Comparison of ENCODE assay signal across 1 cellular context in the genomic region with DNA sequence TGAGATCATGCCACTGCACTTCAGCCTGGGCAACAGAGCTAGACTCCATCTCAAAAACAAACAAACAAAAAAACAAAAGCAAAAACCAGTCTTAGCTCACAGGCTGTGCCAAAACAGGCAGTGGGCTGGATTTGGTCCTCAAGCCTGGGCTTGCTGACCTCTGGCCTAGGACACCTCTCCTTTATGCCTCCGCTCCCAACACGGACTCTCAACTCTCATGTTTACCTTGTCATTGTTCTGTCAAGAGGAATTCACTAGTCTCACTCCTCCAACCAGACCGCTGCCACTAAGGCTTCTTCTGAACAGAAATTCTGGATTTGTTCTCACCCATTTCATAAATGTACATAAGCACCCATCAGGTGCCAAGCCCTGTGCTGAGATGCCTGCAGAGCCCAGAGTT.
TF ChIP-seq lines count a peak whose summit lies in the region.

No MANE protein-coding gene starts in this region.

TF ChIP-seq in HepG2, 621 proteins besides CTCF, POLR2A, EP300 and RAD21 (continued from another document and continues in another):
- TF ChIP-seq, protein P1, sequence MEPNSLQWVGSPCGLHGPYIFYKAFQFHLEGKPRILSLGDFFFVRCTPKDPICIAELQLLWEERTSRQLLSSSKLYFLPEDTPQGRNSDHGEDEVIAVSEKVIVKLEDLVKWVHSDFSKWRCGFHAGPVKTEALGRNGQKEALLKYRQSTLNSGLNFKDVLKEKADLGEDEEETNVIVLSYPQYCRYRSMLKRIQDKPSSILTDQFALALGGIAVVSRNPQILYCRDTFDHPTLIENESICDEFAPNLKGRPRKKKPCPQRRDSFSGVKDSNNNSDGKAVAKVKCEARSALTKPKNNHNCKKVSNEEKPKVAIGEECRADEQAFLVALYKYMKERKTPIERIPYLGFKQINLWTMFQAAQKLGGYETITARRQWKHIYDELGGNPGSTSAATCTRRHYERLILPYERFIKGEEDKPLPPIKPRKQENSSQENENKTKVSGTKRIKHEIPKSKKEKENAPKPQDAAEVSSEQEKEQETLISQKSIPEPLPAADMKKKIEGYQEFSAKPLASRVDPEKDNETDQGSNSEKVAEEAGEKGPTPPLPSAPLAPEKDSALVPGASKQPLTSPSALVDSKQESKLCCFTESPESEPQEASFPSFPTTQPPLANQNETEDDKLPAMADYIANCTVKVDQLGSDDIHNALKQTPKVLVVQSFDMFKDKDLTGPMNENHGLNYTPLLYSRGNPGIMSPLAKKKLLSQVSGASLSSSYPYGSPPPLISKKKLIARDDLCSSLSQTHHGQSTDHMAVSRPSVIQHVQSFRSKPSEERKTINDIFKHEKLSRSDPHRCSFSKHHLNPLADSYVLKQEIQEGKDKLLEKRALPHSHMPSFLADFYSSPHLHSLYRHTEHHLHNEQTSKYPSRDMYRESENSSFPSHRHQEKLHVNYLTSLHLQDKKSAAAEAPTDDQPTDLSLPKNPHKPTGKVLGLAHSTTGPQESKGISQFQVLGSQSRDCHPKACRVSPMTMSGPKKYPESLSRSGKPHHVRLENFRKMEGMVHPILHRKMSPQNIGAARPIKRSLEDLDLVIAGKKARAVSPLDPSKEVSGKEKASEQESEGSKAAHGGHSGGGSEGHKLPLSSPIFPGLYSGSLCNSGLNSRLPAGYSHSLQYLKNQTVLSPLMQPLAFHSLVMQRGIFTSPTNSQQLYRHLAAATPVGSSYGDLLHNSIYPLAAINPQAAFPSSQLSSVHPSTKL (CRISPR knock-in tag; IDR thresholded peaks at IDR 0.05) = peak; percentile 40; the same call in 1 of the 2 replicates
- TF ChIP-seq, protein P2, sequence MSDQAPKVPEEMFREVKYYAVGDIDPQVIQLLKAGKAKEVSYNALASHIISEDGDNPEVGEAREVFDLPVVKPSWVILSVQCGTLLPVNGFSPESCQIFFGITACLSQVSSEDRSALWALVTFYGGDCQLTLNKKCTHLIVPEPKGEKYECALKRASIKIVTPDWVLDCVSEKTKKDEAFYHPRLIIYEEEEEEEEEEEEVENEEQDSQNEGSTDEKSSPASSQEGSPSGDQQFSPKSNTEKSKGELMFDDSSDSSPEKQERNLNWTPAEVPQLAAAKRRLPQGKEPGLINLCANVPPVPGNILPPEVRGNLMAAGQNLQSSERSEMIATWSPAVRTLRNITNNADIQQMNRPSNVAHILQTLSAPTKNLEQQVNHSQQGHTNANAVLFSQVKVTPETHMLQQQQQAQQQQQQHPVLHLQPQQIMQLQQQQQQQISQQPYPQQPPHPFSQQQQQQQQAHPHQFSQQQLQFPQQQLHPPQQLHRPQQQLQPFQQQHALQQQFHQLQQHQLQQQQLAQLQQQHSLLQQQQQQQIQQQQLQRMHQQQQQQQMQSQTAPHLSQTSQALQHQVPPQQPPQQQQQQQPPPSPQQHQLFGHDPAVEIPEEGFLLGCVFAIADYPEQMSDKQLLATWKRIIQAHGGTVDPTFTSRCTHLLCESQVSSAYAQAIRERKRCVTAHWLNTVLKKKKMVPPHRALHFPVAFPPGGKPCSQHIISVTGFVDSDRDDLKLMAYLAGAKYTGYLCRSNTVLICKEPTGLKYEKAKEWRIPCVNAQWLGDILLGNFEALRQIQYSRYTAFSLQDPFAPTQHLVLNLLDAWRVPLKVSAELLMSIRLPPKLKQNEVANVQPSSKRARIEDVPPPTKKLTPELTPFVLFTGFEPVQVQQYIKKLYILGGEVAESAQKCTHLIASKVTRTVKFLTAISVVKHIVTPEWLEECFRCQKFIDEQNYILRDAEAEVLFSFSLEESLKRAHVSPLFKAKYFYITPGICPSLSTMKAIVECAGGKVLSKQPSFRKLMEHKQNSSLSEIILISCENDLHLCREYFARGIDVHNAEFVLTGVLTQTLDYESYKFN (CRISPR knock-in tag; conservative IDR thresholded peaks at IDR 0.05) = peak; percentile 66; the same call in 1 of the 2 replicates
- TF ChIP-seq, protein P3, sequence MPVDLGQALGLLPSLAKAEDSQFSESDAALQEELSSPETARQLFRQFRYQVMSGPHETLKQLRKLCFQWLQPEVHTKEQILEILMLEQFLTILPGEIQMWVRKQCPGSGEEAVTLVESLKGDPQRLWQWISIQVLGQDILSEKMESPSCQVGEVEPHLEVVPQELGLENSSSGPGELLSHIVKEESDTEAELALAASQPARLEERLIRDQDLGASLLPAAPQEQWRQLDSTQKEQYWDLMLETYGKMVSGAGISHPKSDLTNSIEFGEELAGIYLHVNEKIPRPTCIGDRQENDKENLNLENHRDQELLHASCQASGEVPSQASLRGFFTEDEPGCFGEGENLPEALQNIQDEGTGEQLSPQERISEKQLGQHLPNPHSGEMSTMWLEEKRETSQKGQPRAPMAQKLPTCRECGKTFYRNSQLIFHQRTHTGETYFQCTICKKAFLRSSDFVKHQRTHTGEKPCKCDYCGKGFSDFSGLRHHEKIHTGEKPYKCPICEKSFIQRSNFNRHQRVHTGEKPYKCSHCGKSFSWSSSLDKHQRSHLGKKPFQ (CRISPR knock-in tag; IDR thresholded peaks at IDR 0.05; ENCODE audit: insufficient replicate concordance) = no peak
- TF ChIP-seq, protein P4, sequence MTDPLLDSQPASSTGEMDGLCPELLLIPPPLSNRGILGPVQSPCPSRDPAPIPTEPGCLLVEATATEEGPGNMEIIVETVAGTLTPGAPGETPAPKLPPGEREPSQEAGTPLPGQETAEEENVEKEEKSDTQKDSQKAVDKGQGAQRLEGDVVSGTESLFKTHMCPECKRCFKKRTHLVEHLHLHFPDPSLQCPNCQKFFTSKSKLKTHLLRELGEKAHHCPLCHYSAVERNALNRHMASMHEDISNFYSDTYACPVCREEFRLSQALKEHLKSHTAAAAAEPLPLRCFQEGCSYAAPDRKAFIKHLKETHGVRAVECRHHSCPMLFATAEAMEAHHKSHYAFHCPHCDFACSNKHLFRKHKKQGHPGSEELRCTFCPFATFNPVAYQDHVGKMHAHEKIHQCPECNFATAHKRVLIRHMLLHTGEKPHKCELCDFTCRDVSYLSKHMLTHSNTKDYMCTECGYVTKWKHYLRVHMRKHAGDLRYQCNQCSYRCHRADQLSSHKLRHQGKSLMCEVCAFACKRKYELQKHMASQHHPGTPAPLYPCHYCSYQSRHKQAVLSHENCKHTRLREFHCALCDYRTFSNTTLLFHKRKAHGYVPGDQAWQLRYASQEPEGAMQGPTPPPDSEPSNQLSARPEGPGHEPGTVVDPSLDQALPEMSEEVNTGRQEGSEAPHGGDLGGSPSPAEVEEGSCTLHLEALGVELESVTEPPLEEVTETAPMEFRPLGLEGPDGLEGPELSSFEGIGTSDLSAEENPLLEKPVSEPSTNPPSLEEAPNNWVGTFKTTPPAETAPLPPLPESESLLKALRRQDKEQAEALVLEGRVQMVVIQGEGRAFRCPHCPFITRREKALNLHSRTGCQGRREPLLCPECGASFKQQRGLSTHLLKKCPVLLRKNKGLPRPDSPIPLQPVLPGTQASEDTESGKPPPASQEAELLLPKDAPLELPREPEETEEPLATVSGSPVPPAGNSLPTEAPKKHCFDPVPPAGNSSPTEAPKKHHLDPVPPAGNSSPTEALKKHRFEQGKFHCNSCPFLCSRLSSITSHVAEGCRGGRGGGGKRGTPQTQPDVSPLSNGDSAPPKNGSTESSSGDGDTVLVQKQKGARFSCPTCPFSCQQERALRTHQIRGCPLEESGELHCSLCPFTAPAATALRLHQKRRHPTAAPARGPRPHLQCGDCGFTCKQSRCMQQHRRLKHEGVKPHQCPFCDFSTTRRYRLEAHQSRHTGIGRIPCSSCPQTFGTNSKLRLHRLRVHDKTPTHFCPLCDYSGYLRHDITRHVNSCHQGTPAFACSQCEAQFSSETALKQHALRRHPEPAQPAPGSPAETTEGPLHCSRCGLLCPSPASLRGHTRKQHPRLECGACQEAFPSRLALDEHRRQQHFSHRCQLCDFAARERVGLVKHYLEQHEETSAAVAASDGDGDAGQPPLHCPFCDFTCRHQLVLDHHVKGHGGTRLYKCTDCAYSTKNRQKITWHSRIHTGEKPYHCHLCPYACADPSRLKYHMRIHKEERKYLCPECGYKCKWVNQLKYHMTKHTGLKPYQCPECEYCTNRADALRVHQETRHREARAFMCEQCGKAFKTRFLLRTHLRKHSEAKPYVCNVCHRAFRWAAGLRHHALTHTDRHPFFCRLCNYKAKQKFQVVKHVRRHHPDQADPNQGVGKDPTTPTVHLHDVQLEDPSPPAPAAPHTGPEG (CRISPR knock-in tag; IDR thresholded peaks at IDR 0.05) = no peak
- TF ChIP-seq, protein P5, sequence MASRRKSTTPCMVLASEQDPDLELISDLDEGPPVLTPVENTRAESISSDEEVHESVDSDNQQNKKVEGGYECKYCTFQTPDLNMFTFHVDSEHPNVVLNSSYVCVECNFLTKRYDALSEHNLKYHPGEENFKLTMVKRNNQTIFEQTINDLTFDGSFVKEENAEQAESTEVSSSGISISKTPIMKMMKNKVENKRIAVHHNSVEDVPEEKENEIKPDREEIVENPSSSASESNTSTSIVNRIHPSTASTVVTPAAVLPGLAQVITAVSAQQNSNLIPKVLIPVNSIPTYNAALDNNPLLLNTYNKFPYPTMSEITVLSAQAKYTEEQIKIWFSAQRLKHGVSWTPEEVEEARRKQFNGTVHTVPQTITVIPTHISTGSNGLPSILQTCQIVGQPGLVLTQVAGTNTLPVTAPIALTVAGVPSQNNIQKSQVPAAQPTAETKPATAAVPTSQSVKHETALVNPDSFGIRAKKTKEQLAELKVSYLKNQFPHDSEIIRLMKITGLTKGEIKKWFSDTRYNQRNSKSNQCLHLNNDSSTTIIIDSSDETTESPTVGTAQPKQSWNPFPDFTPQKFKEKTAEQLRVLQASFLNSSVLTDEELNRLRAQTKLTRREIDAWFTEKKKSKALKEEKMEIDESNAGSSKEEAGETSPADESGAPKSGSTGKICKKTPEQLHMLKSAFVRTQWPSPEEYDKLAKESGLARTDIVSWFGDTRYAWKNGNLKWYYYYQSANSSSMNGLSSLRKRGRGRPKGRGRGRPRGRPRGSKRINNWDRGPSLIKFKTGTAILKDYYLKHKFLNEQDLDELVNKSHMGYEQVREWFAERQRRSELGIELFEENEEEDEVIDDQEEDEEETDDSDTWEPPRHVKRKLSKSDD (CRISPR knock-in tag; IDR thresholded peaks at IDR 0.05; ENCODE audit: low read depth) = no peak
- TF ChIP-seq, protein P6, sequence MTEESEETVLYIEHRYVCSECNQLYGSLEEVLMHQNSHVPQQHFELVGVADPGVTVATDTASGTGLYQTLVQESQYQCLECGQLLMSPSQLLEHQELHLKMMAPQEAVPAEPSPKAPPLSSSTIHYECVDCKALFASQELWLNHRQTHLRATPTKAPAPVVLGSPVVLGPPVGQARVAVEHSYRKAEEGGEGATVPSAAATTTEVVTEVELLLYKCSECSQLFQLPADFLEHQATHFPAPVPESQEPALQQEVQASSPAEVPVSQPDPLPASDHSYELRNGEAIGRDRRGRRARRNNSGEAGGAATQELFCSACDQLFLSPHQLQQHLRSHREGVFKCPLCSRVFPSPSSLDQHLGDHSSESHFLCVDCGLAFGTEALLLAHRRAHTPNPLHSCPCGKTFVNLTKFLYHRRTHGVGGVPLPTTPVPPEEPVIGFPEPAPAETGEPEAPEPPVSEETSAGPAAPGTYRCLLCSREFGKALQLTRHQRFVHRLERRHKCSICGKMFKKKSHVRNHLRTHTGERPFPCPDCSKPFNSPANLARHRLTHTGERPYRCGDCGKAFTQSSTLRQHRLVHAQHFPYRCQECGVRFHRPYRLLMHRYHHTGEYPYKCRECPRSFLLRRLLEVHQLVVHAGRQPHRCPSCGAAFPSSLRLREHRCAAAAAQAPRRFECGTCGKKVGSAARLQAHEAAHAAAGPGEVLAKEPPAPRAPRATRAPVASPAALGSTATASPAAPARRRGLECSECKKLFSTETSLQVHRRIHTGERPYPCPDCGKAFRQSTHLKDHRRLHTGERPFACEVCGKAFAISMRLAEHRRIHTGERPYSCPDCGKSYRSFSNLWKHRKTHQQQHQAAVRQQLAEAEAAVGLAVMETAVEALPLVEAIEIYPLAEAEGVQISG (CRISPR knock-in tag; IDR thresholded peaks at IDR 0.05) = no peak
- TF ChIP-seq ZNF24 (IDR thresholded peaks at IDR 0.05) (no peak), RORA (CRISPR knock-in tag; IDR thresholded peaks at IDR 0.05) (no peak), ELF1 (CRISPR knock-in tag; IDR thresholded peaks at IDR 0.05) (no peak), ZNF251 (CRISPR knock-in tag; IDR thresholded peaks at IDR 0.05) (no peak), MED13 (CRISPR knock-in tag; IDR thresholded peaks at IDR 0.05) (no peak), ZNF746 (CRISPR knock-in tag; IDR thresholded peaks at IDR 0.05) (no peak), ZSCAN29 (CRISPR knock-in tag; conservative IDR thresholded peaks at IDR 0.05) (no peak), ELF3 (CRISPR knock-in tag; IDR thresholded peaks at IDR 0.05) (no peak), ZNF10 (CRISPR knock-in tag; IDR thresholded peaks at IDR 0.05; ENCODE audit: borderline replicate concordance, low read depth) (no peak), CBX5 (CRISPR knock-in tag; IDR thresholded peaks at IDR 0.05; ENCODE audit: borderline replicate concordance) (no peak), ZNF230 (CRISPR knock-in tag; IDR thresholded peaks at IDR 0.05) (no peak), FOXA3 (CRISPR knock-in tag; IDR thresholded peaks at IDR 0.05) (peak; percentile 80), ZMYM3 (CRISPR knock-in tag; IDR thresholded peaks at IDR 0.05) (no peak), MEIS1 (CRISPR knock-in tag; IDR thresholded peaks at IDR 0.05; ENCODE audit: borderline replicate concordance) (0 out of 2 replicates have a peak, but pooled peaks have one; percentile 43), PHF8 (CRISPR knock-in tag; IDR thresholded peaks at IDR 0.05) (no peak; the same call in 1 of the 2 replicates), FOXO1 (CRISPR knock-in tag; IDR thresholded peaks at IDR 0.05) (peak; percentile 25; the same call in 1 of the 2 replicates), ATF7-NPFF (CRISPR knock-in tag; IDR thresholded peaks at IDR 0.05; ENCODE audit: low read depth) (no peak), TEAD3 (CRISPR knock-in tag; optimal IDR thresholded peaks at IDR 0.05; ENCODE audit: borderline replicate concordance) (peak; percentile 60), RXRB (CRISPR knock-in tag; IDR thresholded peaks at IDR 0.05; ENCODE audit: borderline replicate concordance) (peak; percentile 33; the same call in 1 of the 2 replicates), ZNF510 (CRISPR knock-in tag; IDR thresholded peaks at IDR 0.05; ENCODE audit: low read depth) (no peak), ZEB1 (IDR thresholded peaks at IDR 0.05; ENCODE audit: insufficient replicate concordance, low read depth) (no peak)
- TF ChIP-seq, protein P7, sequence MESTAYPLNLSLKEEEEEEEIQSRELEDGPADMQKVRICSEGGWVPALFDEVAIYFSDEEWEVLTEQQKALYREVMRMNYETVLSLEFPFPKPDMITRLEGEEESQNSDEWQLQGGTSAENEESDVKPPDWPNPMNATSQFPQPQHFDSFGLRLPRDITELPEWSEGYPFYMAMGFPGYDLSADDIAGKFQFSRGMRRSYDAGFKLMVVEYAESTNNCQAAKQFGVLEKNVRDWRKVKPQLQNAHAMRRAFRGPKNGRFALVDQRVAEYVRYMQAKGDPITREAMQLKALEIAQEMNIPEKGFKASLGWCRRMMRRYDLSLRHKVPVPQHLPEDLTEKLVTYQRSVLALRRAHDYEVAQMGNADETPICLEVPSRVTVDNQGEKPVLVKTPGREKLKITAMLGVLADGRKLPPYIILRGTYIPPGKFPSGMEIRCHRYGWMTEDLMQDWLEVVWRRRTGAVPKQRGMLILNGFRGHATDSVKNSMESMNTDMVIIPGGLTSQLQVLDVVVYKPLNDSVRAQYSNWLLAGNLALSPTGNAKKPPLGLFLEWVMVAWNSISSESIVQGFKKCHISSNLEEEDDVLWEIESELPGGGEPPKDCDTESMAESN (CRISPR knock-in tag; conservative IDR thresholded peaks at IDR 0.05) = no peak
- TF ChIP-seq, protein P8, sequence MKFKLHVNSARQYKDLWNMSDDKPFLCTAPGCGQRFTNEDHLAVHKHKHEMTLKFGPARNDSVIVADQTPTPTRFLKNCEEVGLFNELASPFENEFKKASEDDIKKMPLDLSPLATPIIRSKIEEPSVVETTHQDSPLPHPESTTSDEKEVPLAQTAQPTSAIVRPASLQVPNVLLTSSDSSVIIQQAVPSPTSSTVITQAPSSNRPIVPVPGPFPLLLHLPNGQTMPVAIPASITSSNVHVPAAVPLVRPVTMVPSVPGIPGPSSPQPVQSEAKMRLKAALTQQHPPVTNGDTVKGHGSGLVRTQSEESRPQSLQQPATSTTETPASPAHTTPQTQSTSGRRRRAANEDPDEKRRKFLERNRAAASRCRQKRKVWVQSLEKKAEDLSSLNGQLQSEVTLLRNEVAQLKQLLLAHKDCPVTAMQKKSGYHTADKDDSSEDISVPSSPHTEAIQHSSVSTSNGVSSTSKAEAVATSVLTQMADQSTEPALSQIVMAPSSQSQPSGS (CRISPR knock-in tag; IDR thresholded peaks at IDR 0.05) = no peak
